ENCODE assay signal across 8 cellular contexts in the genomic region with DNA sequence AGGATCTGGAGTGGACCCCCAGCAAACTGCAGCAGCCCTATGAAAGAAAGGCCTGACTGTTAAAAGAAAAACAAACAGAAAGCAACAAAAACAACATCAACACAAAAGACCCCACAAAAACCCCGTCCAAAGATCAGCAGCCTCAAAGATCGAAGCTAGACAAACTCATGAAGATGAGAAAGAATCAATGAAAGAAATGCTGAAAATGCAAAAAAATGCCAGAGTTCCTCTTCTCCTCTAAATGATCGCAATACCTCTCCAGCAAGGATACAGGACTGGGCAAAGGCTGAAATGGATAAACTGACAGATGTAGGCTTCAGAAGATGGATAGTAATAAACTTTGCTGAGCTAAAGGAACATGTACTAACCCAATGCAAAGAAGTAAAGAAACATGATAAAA.
"Had no signal": no experiment of that assay in that cellular context is flagged by ENCODE, and none has a peak within 500 bp of the region (broad histone marks: within the 10 kb centered on the region; RNA-seq: fewer than 3 reads in every experiment).

No MANE protein-coding gene starts in this region.

- ATAC-seq: GM23338 had no signal

- H3K27ac Mint-ChIP-seq: GM23338, H9 had no signal

- H3K9ac ChIP-seq: KMS-11 had no signal

- H3K4me2 ChIP-seq: GM23338, KMS-11 had no signal

- H3K9me3 Mint-ChIP-seq: GM23338 had no signal

- H3K27ac ChIP-seq: KMS-11 had no signal

- H3K4me3 ChIP-seq: GM23338 had no signal

- DNase-seq: H9, HCEC 1CT, KBM-7 had no signal

- FAIRE-seq: H1, H54, HTR-8/SVneo had no signal

- H3K4me3 Mint-ChIP-seq: GM23338, H9 had no signal

- H2AFZ ChIP-seq: GM23338 had no signal

- H3K4me1 Mint-ChIP-seq: GM23338, H9 had no signal
